Comparison of ENCODE assay signal across 11 cellular contexts in genomic region chr13:30477346-30478235, GRCh38. TPM values are rescaled to one million over a fixed set of nuclear protein-coding genes. Genes with fewer than 3 reads are reported as not detected.
DNase-seq lines count a peak whose midpoint lies in the region; ATAC-seq and TF ChIP-seq lines count a peak whose summit lies in the region.
"Had no signal": no experiment of that assay in that cellular context is flagged by ENCODE, and none has a peak within 500 bp of the region (broad histone marks: within the 10 kb centered on the region; RNA-seq: fewer than 3 reads in every experiment).

No MANE protein-coding gene starts in this region.

- ATAC-seq in GM19467 (IDR thresholded peaks at IDR 0.05; ENCODE audit: unreplicated experiment) (peak; percentile 92), HG03103 (IDR thresholded peaks at IDR 0.05; ENCODE audit: low read depth, unreplicated experiment) (peak; percentile 95)
- no peak for ATAC-seq in activated T-helper 17 cell treated with anti-CD3 and anti-CD28 coated beads, Interleukin-2, amount 50 U/mL, for 72 hours (replicated peaks)
- ATAC-seq: naive thymus-derived CD4-positive, alpha-beta T cell had no signal

- H3K9me3 ChIP-seq in smooth muscle cell (replicated peaks; ENCODE audit: low read depth) = no peaks in the 10 kb centered on the region

- no peak overlapping the region for H3K9ac ChIP-seq in smooth muscle cell (ENCODE audit: low read depth)

- WGBS in smooth muscle cell (ENCODE audit: low lambda C conversion rate) = 63% methylated on average over 4 of the region's 4 CpGs

- no peak overlapping the region for H3K4me2 ChIP-seq in smooth muscle cell

- peak; percentile 55 for DNase-seq in GF-D8 (lab: John Stamatoyannopoulos, UW)
- DNase-seq in SKM-1 treated with dmso at 0.1 percent for 144 hours (lab: John Stamatoyannopoulos, UW; ENCODE audit: unreplicated experiment) = peak; percentile 78
- no peak for DNase-seq in T-helper 9 cell
- no peak for DNase-seq in smooth muscle cell (lab: John Stamatoyannopoulos, UW; ENCODE audit: unreplicated experiment)
- no peak for DNase-seq in NCI-H510A treated with DMSO at 0.1 percent for 48 hours (lab: John Stamatoyannopoulos, UW)
- DNase-seq: activated effector memory CD4-positive, alpha-beta T cell treated with anti-CD3 and anti-CD28 coated beads, Interleukin-2, amount 50 U/mL, for 16 hours; naive thymus-derived CD4-positive, alpha-beta T cell had no signal

- H3K79me2 ChIP-seq in smooth muscle cell (ENCODE audit: low read depth) = no peaks in the 10 kb centered on the region

- H3K9me3 Mint-ChIP-seq in activated T-helper 17 cell treated with anti-CD3 and anti-CD28 coated beads, Interleukin-2, amount 50 U/mL, for 72 hours = no peaks in the 10 kb centered on the region
- H3K9me3 Mint-ChIP-seq: naive thymus-derived CD4-positive, alpha-beta T cell had no signal

- H3K36me3 Mint-ChIP-seq in activated T-helper 17 cell treated with anti-CD3 and anti-CD28 coated beads, Interleukin-2, amount 50 U/mL, for 72 hours (ENCODE audit: low read depth) = no peaks in the 10 kb centered on the region
- H3K36me3 Mint-ChIP-seq: naive thymus-derived CD4-positive, alpha-beta T cell had no signal

- H3K27me3 ChIP-seq in smooth muscle cell (ENCODE audit: low read depth) = no peaks in the 10 kb centered on the region

- H4K20me1 ChIP-seq in smooth muscle cell (ENCODE audit: low read depth) = no peaks in the 10 kb centered on the region

- no peaks in the 10 kb centered on the region for H3K27me3 Mint-ChIP-seq in activated T-helper 17 cell treated with anti-CD3 and anti-CD28 coated beads, Interleukin-2, amount 50 U/mL, for 72 hours

- H3F3A ChIP-seq in smooth muscle cell (ENCODE audit: low read depth) = no peaks in the 10 kb centered on the region

- H3K36me3 ChIP-seq in smooth muscle cell (ENCODE audit: low read depth) = no peaks in the 10 kb centered on the region

- no peak overlapping the region for H3K4me3 Mint-ChIP-seq in activated T-helper 17 cell treated with anti-CD3 and anti-CD28 coated beads, Interleukin-2, amount 50 U/mL, for 72 hours
- H3K4me3 Mint-ChIP-seq: naive thymus-derived CD4-positive, alpha-beta T cell had no signal

- H2AFZ ChIP-seq in smooth muscle cell (ENCODE audit: low read depth) = no peak overlapping the region

- no peak overlapping the region for H3K4me3 ChIP-seq in smooth muscle cell

- H3K27ac Mint-ChIP-seq in activated T-helper 17 cell treated with anti-CD3 and anti-CD28 coated beads, Interleukin-2, amount 50 U/mL, for 72 hours = no peak overlapping the region
- H3K27ac Mint-ChIP-seq: naive thymus-derived CD4-positive, alpha-beta T cell had no signal

- no peak overlapping the region for H3K27ac ChIP-seq in smooth muscle cell (ENCODE audit: low read depth)

- no peaks in the 10 kb centered on the region for H3K4me1 Mint-ChIP-seq in activated T-helper 17 cell treated with anti-CD3 and anti-CD28 coated beads, Interleukin-2, amount 50 U/mL, for 72 hours
- H3K4me1 Mint-ChIP-seq: naive thymus-derived CD4-positive, alpha-beta T cell had no signal

- no peaks in the 10 kb centered on the region for H3K4me1 ChIP-seq in smooth muscle cell (ENCODE audit: low read depth)

- no peak for TF ChIP-seq CTCF in smooth muscle cell (IDR thresholded peaks at IDR 0.05; ENCODE audit: borderline replicate concordance, insufficient read depth, poor library complexity, severe bottlenecking)

RNA-seq across cellular contexts. Expression of gene HMGB1, which starts 11.9 kb away (rescaled TPM):
- 570 and 581 TPM in 2 replicates for total RNA-seq in smooth muscle cell
- polyA plus RNA-seq in smooth muscle cell = 603 and 627 TPM in 2 replicates
- total RNA-seq in activated T-helper 17 cell treated with anti-CD3 and anti-CD28 coated beads, Interleukin-2, amount 50 U/mL, for 72 hours = 100 to 1,000 TPM; 232 to 499 TPM

RNA-seq across cellular contexts. Expression of gene UBE2L5, which starts 55.3 kb away (rescaled TPM):
- total RNA-seq in smooth muscle cell = not detected in 2 replicates
- polyA plus RNA-seq in smooth muscle cell = 0.89 TPM in 1 of 2 replicates, not detected in the other
- total RNA-seq in activated T-helper 17 cell treated with anti-CD3 and anti-CD28 coated beads, Interleukin-2, amount 50 U/mL, for 72 hours = not detected
- total RNA-seq: naive thymus-derived CD4-positive, alpha-beta T cell had no signal
- polyA plus RNA-seq: BJ had no signal

Comparison
In these comparisons a context has a peak if more than half of its experiments do, and no peak if none do; other contexts are left out.
1. DNase-seq: peak in GF-D8 (single experiment) and SKM-1 treated with dmso at 0.1 percent for 144 hours (single experiment); none in T-helper 9 cell (single experiment), smooth muscle cell (single experiment) and NCI-H510A treated with DMSO at 0.1 percent for 48 hours (single experiment).